ENCODE assay signal across 1 cellular context in the genomic region with DNA sequence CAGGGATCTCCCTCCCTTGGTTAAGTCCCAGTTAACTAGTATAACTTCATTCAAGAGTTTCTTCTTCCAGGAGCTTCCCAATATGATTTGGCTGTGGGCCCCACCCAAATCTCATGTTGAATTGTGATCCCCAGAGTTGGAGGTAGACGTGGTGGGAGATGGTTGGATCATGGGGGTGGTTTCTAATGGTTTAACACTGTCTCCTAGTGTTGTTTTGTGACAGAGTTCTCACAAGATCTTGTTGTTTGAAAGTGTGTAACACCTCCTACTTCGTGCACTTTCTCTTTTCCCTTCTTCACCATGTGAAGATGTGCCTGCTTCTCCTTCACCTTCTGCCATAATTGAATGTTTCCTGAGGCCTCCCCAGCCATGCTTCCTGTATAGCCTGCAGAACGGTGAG.
TF ChIP-seq lines count a peak whose summit lies in the region.

No MANE protein-coding gene starts in this region.

TF ChIP-seq in IMR-90, 13 proteins besides CTCF, POLR2A, EP300 and RAD21:
- TF ChIP-seq MAZ (IDR thresholded peaks at IDR 0.05; ENCODE audit: borderline replicate concordance, low read depth, low read length) = no peak
